In genomic region chr11:65817815-65818680, GRCh38 we compare ENCODE assay signal across 8 cellular contexts. TPM values are rescaled to one million over a fixed set of nuclear protein-coding genes. Genes with fewer than 3 reads are reported as not detected.
DNase-seq lines count a peak whose midpoint lies in the region; ATAC-seq, FAIRE-seq and TF ChIP-seq lines count a peak whose summit lies in the region.

No MANE protein-coding gene starts in this region.

- peak; percentile 50 for TF ChIP-seq POLR2A in A549 (IDR thresholded peaks at IDR 0.05; ENCODE audit: low read length)

- H3K9me3 ChIP-seq in A549 (no peaks in the 10 kb centered on the region), keratinocyte (ENCODE audit: control insufficient read depth, low read depth, low read length) (no peaks in the 10 kb centered on the region)

- H3K27ac ChIP-seq in A549 (peak overlapping the region; percentile 82 to 89), keratinocyte (ENCODE audit: control insufficient read depth, insufficient read depth, low read length) (peak overlapping the region; percentile 27)

- TF ChIP-seq CTCF in A549 (IDR thresholded peaks at IDR 0.05) (peak; percentile 100), keratinocyte (optimal IDR thresholded peaks at IDR 0.05 in 1 of 3, IDR thresholded peaks at IDR 0.05 in 1 of 3, conservative IDR thresholded peaks at IDR 0.05 in 1 of 3; ENCODE audit: extremely low read depth in 1 of 3, insufficient read depth in 2 of 3, low read length in 3 of 3) (peak; percentile 88 to 99 (median 97))

- H3K4me2 ChIP-seq in A549, result peak overlapping the region; percentile 79
- peak overlapping the region; percentile 70 for H3K4me2 ChIP-seq in keratinocyte (ENCODE audit: control insufficient read depth, extremely low read depth, insufficient read depth, low read depth, low read length)

- POLR2A ChIA-PET in A549 (lab: Yijun Ruan, JAX), result interaction anchor here (0.5 to 1.8 kb wide), 6 partner anchors 35 to 106 kb away, joined by 3 to 18 read pairs (median 4); partner anchors contain the start of genes CFL1, KAT5 and RNASEH2C

- CTCF ChIA-PET in A549 (lab: Yijun Ruan, JAX), result interaction anchor here (0.5 to 14.1 kb wide), 55 partner anchors 10 to 459 kb away, joined by 3 to 222 read pairs (median 4); partner anchors contain the start of genes AP5B1, FIBP, KAT5 and MUS81

- no peak; a peak in 1 of 5 replicates for TF ChIP-seq EP300 in A549 (IDR thresholded peaks at IDR 0.05)

- no peaks in the 10 kb centered on the region for H3K36me3 ChIP-seq in keratinocyte (ENCODE audit: control insufficient read depth in 2 of 2, extremely low read depth in 1 of 2, insufficient read depth in 2 of 2, low read length in 2 of 2)

- H3K4me3 ChIP-seq in A549, result peak overlapping the region; percentile 57
- H3K4me3 ChIP-seq in keratinocyte (ENCODE audit: control insufficient read depth in 2 of 3, extremely low read depth in 1 of 3, insufficient read depth in 2 of 3, low read depth in 1 of 3, low read length in 3 of 3), result peak overlapping the region; percentile 35 to 67 (median 57)

- H3K9me1 ChIP-seq in keratinocyte (ENCODE audit: control insufficient read depth, extremely low read depth, insufficient read depth, low read length), result no peaks in the 10 kb centered on the region

- no peak for FAIRE-seq in A549 (lab: Jason Lieb, UNC)
- peak; percentile 52 for FAIRE-seq in keratinocyte (lab: Jason Lieb, UNC)

- no peaks in the 10 kb centered on the region for H4K20me1 ChIP-seq in keratinocyte (ENCODE audit: control insufficient read depth, extremely low read depth, insufficient read depth, low read length)

- H3K27me3 ChIP-seq in keratinocyte (ENCODE audit: control insufficient read depth, extremely low read depth, insufficient read depth, low read length), result no peaks in the 10 kb centered on the region

- DNase-seq in A549 (ENCODE audit: low read depth in 1 of 2, low spot score in 1 of 2) (peak; percentile 81 to 88), NCI-H2227 treated with DMSO at 0.1 percent for 48 hours (lab: John Stamatoyannopoulos, UW) (peak; percentile 88), keratinocyte (ENCODE audit: low read depth, low spot score) (peak; percentile 33)
- DNase-seq in activated CD4-positive, CD25-positive, alpha-beta regulatory T cell (lab: John Stamatoyannopoulos, UW), result peak; percentile 92 to 98 (median 96)
- peak; percentile 85 for DNase-seq in central memory CD4-positive, alpha-beta T cell
- DNase-seq in stimulated activated CD4-positive, alpha-beta T cell treated with anti-CD3 and anti-CD28 coated beads, Interleukin-12 subunit alpha, Interleukin-12 subunit beta, amount 100 ng/mL, for 4 hours, result peak; percentile 97

- WGBS in A549 (ENCODE audit: missing lambda C conversion rate), result 7% methylated on average over 48 of the region's 74 CpGs

- peak; percentile 91 to 93 for ATAC-seq in A549
- peak; percentile 76 for ATAC-seq in GM18520 (IDR thresholded peaks at IDR 0.05; ENCODE audit: unreplicated experiment)
- peak; percentile 74 for ATAC-seq in HG03108 (IDR thresholded peaks at IDR 0.05; ENCODE audit: unreplicated experiment)

- peak; percentile 87 to 99 for TF ChIP-seq RAD21 in A549 (conservative IDR thresholded peaks at IDR 0.05 in 1 of 2, IDR thresholded peaks at IDR 0.05 in 1 of 2)

- dilution Hi-C loops in keratinocyte (cut with MboI; ENCODE audit: extremely low pct_ligation_motif_present, low sequenced_read_pairs), result no loop called here

- H3K79me2 ChIP-seq in keratinocyte (ENCODE audit: control insufficient read depth, insufficient read depth, low read length), result no peaks in the 10 kb centered on the region

- H3K4me1 ChIP-seq in A549, result peaks cover 6% of the 10 kb centered on the region; the same call in 1 of the 3 replicates
- peaks cover 12% of the 10 kb centered on the region for H3K4me1 ChIP-seq in keratinocyte (ENCODE audit: control insufficient read depth, extremely low read depth, insufficient read depth, low read length)

- H2AFZ ChIP-seq in keratinocyte (ENCODE audit: control insufficient read depth, low read length), result peak overlapping the region; percentile 79

- H3K9ac ChIP-seq in keratinocyte (ENCODE audit: control insufficient read depth, extremely low read depth, insufficient read depth, low read length), result peak overlapping the region; percentile 75

RNA-seq across cellular contexts. Expression of gene SNX32, which starts 15.7 kb away (rescaled TPM):
- not detected in 2 replicates for polyA plus RNA-seq in A549 (2011; rRNA removed)
- not detected in 2 replicates for polyA plus RNA-seq in A549 (2012; cell fraction: cytosol; rRNA removed)
- not detected in 2 replicates for polyA plus RNA-seq in A549 (2012; cell fraction: nucleus; rRNA removed)
- polyA plus RNA-seq in A549 (2017; fragmentation: RNase III; extraction: RNeasy Plus Mini Kit Qiagen cat#74134 plus additional on column Dnase treatment), result 0.04 to 0.08 TPM (median 0.05 TPM) in 3 replicates
- polyA minus RNA-seq in A549 (2011; rRNA and poly(A)+ RNA removed), result not detected in 2 replicates
- polyA plus RNA-seq in keratinocyte, result 0.12 to 0.44 TPM (median 0.15 TPM) in 3 replicates
- 0.39 TPM for polyA plus RNA-seq in keratinocyte (2011; ENCODE audit: low read depth)
- polyA plus RNA-seq in keratinocyte (2011; cell fraction: cytosol; rRNA removed), result 0.04 and 0.08 TPM in 2 replicates
- polyA plus RNA-seq in keratinocyte (2011; cell fraction: nucleus; rRNA removed), result 0.84 and 1.2 TPM in 2 replicates
- 0.21 and 0.93 TPM in 2 replicates for polyA plus RNA-seq in keratinocyte (2012; ENCODE audit: low replicate concordance)
- polyA minus RNA-seq in keratinocyte, result 0.79 TPM in 1 of 3 replicates, not detected in the others
- not detected for polyA minus RNA-seq in keratinocyte (2011; cell fraction: cytosol; rRNA and poly(A)+ RNA removed)
- 0.47 TPM in 1 of 2 replicates, not detected in the other for polyA minus RNA-seq in keratinocyte (2011; cell fraction: nucleus; rRNA and poly(A)+ RNA removed)

RNA-seq across cellular contexts. Expression of gene OVOL1, which starts 31.2 kb away (rescaled TPM):
- polyA plus RNA-seq in A549 (2011; rRNA removed), result not detected in 2 replicates
- 0.01 TPM in 1 of 2 replicates, not detected in the other for polyA plus RNA-seq in A549 (2012; cell fraction: cytosol; rRNA removed)
- 0.04 and 0.07 TPM in 2 replicates for polyA plus RNA-seq in A549 (2012; cell fraction: nucleus; rRNA removed)
- polyA plus RNA-seq in A549 (2017; fragmentation: RNase III; extraction: RNeasy Plus Mini Kit Qiagen cat#74134 plus additional on column Dnase treatment), result not detected in 3 replicates
- not detected in 2 replicates for polyA minus RNA-seq in A549 (2011; rRNA and poly(A)+ RNA removed)
- polyA plus RNA-seq in keratinocyte, result 2.1 to 23.2 TPM (median 7.5 TPM) in 3 replicates
- 40.0 TPM for polyA plus RNA-seq in keratinocyte (2011; ENCODE audit: low read depth)
- 4.8 and 5.1 TPM in 2 replicates for polyA plus RNA-seq in keratinocyte (2011; cell fraction: cytosol; rRNA removed)
- 16.0 and 18.4 TPM in 2 replicates for polyA plus RNA-seq in keratinocyte (2011; cell fraction: nucleus; rRNA removed)
- polyA plus RNA-seq in keratinocyte (2012; ENCODE audit: low replicate concordance), result 2.2 and 136 TPM in 2 replicates
- 3.1 to 41.5 TPM (median 11.4 TPM) in 3 replicates for polyA minus RNA-seq in keratinocyte
- polyA minus RNA-seq in keratinocyte (2011; cell fraction: cytosol; rRNA and poly(A)+ RNA removed), result 9.8 TPM
- polyA minus RNA-seq in keratinocyte (2011; cell fraction: nucleus; rRNA and poly(A)+ RNA removed), result 17.5 and 20.6 TPM in 2 replicates

RNA-seq across cellular contexts. Expression of gene AP5B1, which starts 37.3 kb away (rescaled TPM):
- polyA plus RNA-seq in A549 (2011; rRNA removed) (5.2 and 5.8 TPM in 2 replicates), A549 (2017; fragmentation: RNase III; extraction: RNeasy Plus Mini Kit Qiagen cat#74134 plus additional on column Dnase treatment) (9.0 to 10.2 TPM (median 9.2 TPM) in 3 replicates), keratinocyte (3.1 to 6.8 TPM (median 3.1 TPM) in 3 replicates)
- polyA plus RNA-seq in A549 (2012; cell fraction: cytosol; rRNA removed), result 6.8 and 10.8 TPM in 2 replicates
- 12.7 and 19.9 TPM in 2 replicates for polyA plus RNA-seq in A549 (2012; cell fraction: nucleus; rRNA removed)
- 8.4 and 9.3 TPM in 2 replicates for polyA minus RNA-seq in A549 (2011; rRNA and poly(A)+ RNA removed)
- 1.9 TPM for polyA plus RNA-seq in keratinocyte (2011; ENCODE audit: low read depth)
- 1.6 and 3.2 TPM in 2 replicates for polyA plus RNA-seq in keratinocyte (2011; cell fraction: cytosol; rRNA removed)
- polyA plus RNA-seq in keratinocyte (2011; cell fraction: nucleus; rRNA removed), result 9.4 and 12.4 TPM in 2 replicates
- 5.1 and 6.5 TPM in 2 replicates for polyA plus RNA-seq in keratinocyte (2012; ENCODE audit: low replicate concordance)
- 6.3 to 10.1 TPM (median 7.3 TPM) in 3 replicates for polyA minus RNA-seq in keratinocyte
- 10.7 TPM for polyA minus RNA-seq in keratinocyte (2011; cell fraction: cytosol; rRNA and poly(A)+ RNA removed)
- polyA minus RNA-seq in keratinocyte (2011; cell fraction: nucleus; rRNA and poly(A)+ RNA removed), result 12.8 TPM in 2 replicates

RNA-seq across cellular contexts. Expression of gene CFL1, which starts 39.9 kb away (rescaled TPM):
- polyA plus RNA-seq in A549 (2011; rRNA removed) (1,346 and 1,591 TPM in 2 replicates), A549 (2017; fragmentation: RNase III; extraction: RNeasy Plus Mini Kit Qiagen cat#74134 plus additional on column Dnase treatment) (1,780 to 1,825 TPM (median 1,795 TPM) in 3 replicates), keratinocyte (571 to 1,860 TPM (median 1,236 TPM) in 3 replicates)
- 3,148 and 3,959 TPM in 2 replicates for polyA plus RNA-seq in A549 (2012; cell fraction: cytosol; rRNA removed)
- polyA plus RNA-seq in A549 (2012; cell fraction: nucleus; rRNA removed), result 2,297 and 3,054 TPM in 2 replicates
- 1,636 and 1,975 TPM in 2 replicates for polyA minus RNA-seq in A549 (2011; rRNA and poly(A)+ RNA removed)
- polyA plus RNA-seq in keratinocyte (2011; ENCODE audit: low read depth), result 666 TPM
- 1,327 and 1,969 TPM in 2 replicates for polyA plus RNA-seq in keratinocyte (2011; cell fraction: cytosol; rRNA removed)
- polyA plus RNA-seq in keratinocyte (2011; cell fraction: nucleus; rRNA removed), result 923 and 954 TPM in 2 replicates
- 653 and 1,356 TPM in 2 replicates for polyA plus RNA-seq in keratinocyte (2012; ENCODE audit: low replicate concordance)
- polyA minus RNA-seq in keratinocyte, result 1,488 to 1,745 TPM (median 1,639 TPM) in 3 replicates
- polyA minus RNA-seq in keratinocyte (2011; cell fraction: cytosol; rRNA and poly(A)+ RNA removed), result 1,134 TPM
- polyA minus RNA-seq in keratinocyte (2011; cell fraction: nucleus; rRNA and poly(A)+ RNA removed), result 407 and 633 TPM in 2 replicates

RNA-seq across cellular contexts. Expression of gene MUS81, which starts 42.2 kb away (rescaled TPM):
- polyA plus RNA-seq in A549 (2011; rRNA removed) (27.8 and 30.5 TPM in 2 replicates), A549 (2017; fragmentation: RNase III; extraction: RNeasy Plus Mini Kit Qiagen cat#74134 plus additional on column Dnase treatment) (33.4 to 34.9 TPM (median 34.2 TPM) in 3 replicates), keratinocyte (24.7 to 34.4 TPM (median 28.0 TPM) in 3 replicates)
- 44.6 and 48.3 TPM in 2 replicates for polyA plus RNA-seq in A549 (2012; cell fraction: cytosol; rRNA removed)
- polyA plus RNA-seq in A549 (2012; cell fraction: nucleus; rRNA removed), result 170 and 216 TPM in 2 replicates
- polyA minus RNA-seq in A549 (2011; rRNA and poly(A)+ RNA removed), result 32.6 and 38.0 TPM in 2 replicates
- 11.3 TPM for polyA plus RNA-seq in keratinocyte (2011; ENCODE audit: low read depth)
- polyA plus RNA-seq in keratinocyte (2011; cell fraction: cytosol; rRNA removed), result 14.1 and 17.2 TPM in 2 replicates
- 77.4 and 79.1 TPM in 2 replicates for polyA plus RNA-seq in keratinocyte (2011; cell fraction: nucleus; rRNA removed)
- polyA plus RNA-seq in keratinocyte (2012; ENCODE audit: low replicate concordance), result 28.3 and 40.9 TPM in 2 replicates
- polyA minus RNA-seq in keratinocyte, result 16.0 to 61.7 TPM (median 18.2 TPM) in 3 replicates
- 22.1 TPM for polyA minus RNA-seq in keratinocyte (2011; cell fraction: cytosol; rRNA and poly(A)+ RNA removed)
- polyA minus RNA-seq in keratinocyte (2011; cell fraction: nucleus; rRNA and poly(A)+ RNA removed), result 17.1 and 19.7 TPM in 2 replicates

Comparison
In these comparisons a context has a peak if more than half of its experiments do, and no peak if none do; other contexts are left out.
1. Peak in every context shown above with its lines: DNase-seq, ATAC-seq, H3K4me3 ChIP-seq and H3K27ac ChIP-seq.
2. DNase-seq: peak in every context shown above with its lines; median percentile 97 in stimulated activated CD4-positive, alpha-beta T cell treated with anti-CD3 and anti-CD28 coated beads, Interleukin-12 subunit alpha, Interleukin-12 subunit beta, amount 100 ng/mL, for 4 hours; 96 in activated CD4-positive, CD25-positive, alpha-beta regulatory T cell; 88 in NCI-H2227 treated with DMSO at 0.1 percent for 48 hours; 85 in central memory CD4-positive, alpha-beta T cell; 84 in A549; 33 in keratinocyte.